10 cellular contexts compared by ENCODE assay signal in the genomic region with DNA sequence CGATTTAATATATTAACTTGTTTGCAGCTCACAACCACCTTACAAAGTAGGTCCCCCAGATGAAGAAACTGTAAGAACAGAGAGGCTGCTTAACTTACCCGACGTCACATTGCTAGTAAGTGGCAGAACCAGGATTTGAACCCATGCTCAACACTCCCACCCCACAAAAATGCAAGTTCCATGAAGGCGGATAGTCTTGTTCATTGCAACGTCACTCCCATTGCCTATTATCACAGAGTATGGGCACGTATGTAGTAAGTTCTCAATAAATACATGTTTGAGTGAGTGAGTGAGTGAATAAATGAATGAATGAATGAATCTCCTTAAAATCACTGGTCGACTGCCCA. TPM values are rescaled to one million over a fixed set of nuclear protein-coding genes. Genes with fewer than 3 reads are reported as not detected.
A peak's percentile ranks its signal among the peaks of the same experiment; 100 is the strongest.
DNase-seq lines count a peak whose midpoint lies in the region; ATAC-seq, FAIRE-seq and TF ChIP-seq lines count a peak whose summit lies in the region.
"Had no signal": no experiment of that assay in that cellular context is flagged by ENCODE, and none has a peak within 500 bp of the region (broad histone marks: within the 10 kb centered on the region; RNA-seq: fewer than 3 reads in every experiment).

No MANE protein-coding gene starts in this region.

- TF ChIP-seq CTCF in adrenal gland (IDR thresholded peaks at IDR 0.05), result no peak
- TF ChIP-seq CTCF in HepG2 (CRISPR knock-in tag; IDR thresholded peaks at IDR 0.05), result no peak
- no peak for TF ChIP-seq CTCF in thyroid gland (IDR thresholded peaks at IDR 0.05)

- H3K27me3 ChIP-seq in adrenal gland (no peaks in the 10 kb centered on the region), HepG2 (ENCODE audit: control insufficient read depth in 1 of 2, insufficient read depth in 2 of 2, low read length in 2 of 2) (peaks cover 0 to 5% of the 10 kb centered on the region in 2 experiments; a peak in 1 of 5 replicates), thyroid gland (no peaks in the 10 kb centered on the region)

- TF ChIP-seq POLR2A in adrenal gland (IDR thresholded peaks at IDR 0.05) (no peak), HepG2 (IDR thresholded peaks at IDR 0.05; ENCODE audit: insufficient read depth in 1 of 2, low read depth in 2 of 2, low read length in 2 of 2) (no peak), thyroid gland (IDR thresholded peaks at IDR 0.05) (no peak)

- H3K9ac ChIP-seq in HepG2 (ENCODE audit: insufficient read depth, low read depth, low read length), result peak overlapping the region; percentile 85

- H3K4me3 ChIP-seq in adrenal gland, result peak overlapping the region; percentile 20 to 89 (median 55)
- peak overlapping the region; percentile 95 to 99 (median 95) for H3K4me3 ChIP-seq in HepG2 (replicated peaks in 1 of 3; ENCODE audit: insufficient read depth in 1 of 3, low read depth in 2 of 3, low read length in 3 of 3)
- peak overlapping the region; percentile 17 to 55 (median 50) for H3K4me3 ChIP-seq in thyroid gland (replicated peaks in 1 of 3)

- BruUV-seq in HepG2 (replicated peaks; lab: Mats Ljungman, UMichigan), result no TSS peak

- intact Hi-C loops in adrenal gland (cut with DNase I), result loop anchor here in 1 of 2 donors (10.0 kb wide), 1 partner anchor 63 kb away; no protein-coding TSS in a partner anchor
- intact Hi-C loops in HepG2 (cut with micrococcal nuclease; ENCODE audit: unreplicated experiment), result no loop called here
- intact Hi-C loops in thyroid gland (cut with DNase I), result no loop called here

- peak overlapping the region; percentile 87 for H3K4me2 ChIP-seq in HepG2 (ENCODE audit: low read depth, low read length)

- POLR2A ChIA-PET in HepG2 (lab: Yijun Ruan, JAX), result interaction anchor here (1.4 to 2.3 kb wide), 4 partner anchors 13 to 54 kb away, joined by 5 to 11 read pairs (median 5); no protein-coding TSS in a partner anchor

- H3K9me3 ChIP-seq in adrenal gland (replicated peaks in 1 of 3) (no peaks in the 10 kb centered on the region), HepG2 (ENCODE audit: low read length) (no peaks in the 10 kb centered on the region), thyroid gland (no peaks in the 10 kb centered on the region)

- no peak for FAIRE-seq in HepG2 (lab: Jason Lieb, UNC)
- FAIRE-seq: islet of Langerhans had no signal

- DNase-seq in activated CD8-positive, alpha-beta memory T cell treated with anti-CD3 and anti-CD28 coated beads for 24 hours, result peak; percentile 57
- no peak for DNase-seq in activated CD8-positive, alpha-beta memory T cell treated with anti-CD3 and anti-CD28 coated beads, Interleukin-2, amount 50 U/mL, for 4 hours
- DNase-seq in adrenal gland (no peak), HepG2 (ENCODE audit: low spot score) (no peak), thyroid gland (no peak), NCI-H2029 (lab: John Stamatoyannopoulos, UW) (no peak), KBM-7 (no peak)

- no peak for ATAC-seq in HepG2
- no peak for ATAC-seq in GM18870 (IDR thresholded peaks at IDR 0.05; ENCODE audit: unreplicated experiment)

- no peak overlapping the region for H2AFZ ChIP-seq in HepG2 (ENCODE audit: low read length)

- no peaks in the 10 kb centered on the region for H3K36me3 ChIP-seq in adrenal gland (replicated peaks in 1 of 2)
- H3K36me3 ChIP-seq in HepG2 (replicated peaks in 1 of 2; ENCODE audit: control insufficient read depth in 1 of 2, insufficient read depth in 2 of 2, low read length in 2 of 2), result no peaks in the 10 kb centered on the region; a peak in 1 of 5 replicates
- H3K36me3 ChIP-seq in thyroid gland, result no peaks in the 10 kb centered on the region

- H3K79me2 ChIP-seq in HepG2 (ENCODE audit: insufficient read depth, low read length), result peaks cover 55% of the 10 kb centered on the region

- H3K27ac ChIP-seq in adrenal gland (peak overlapping the region in 3 of 5 donors; percentile 64 to 91 (median 67)), HepG2 (ENCODE audit: extremely low read length, insufficient read depth, low read length) (peak overlapping the region; percentile 74), thyroid gland (peak overlapping the region in 2 of 3 donors; percentile 69 to 73)

- peaks cover 7% of the 10 kb centered on the region; the same call in 1 of the 2 replicates for H4K20me1 ChIP-seq in HepG2 (ENCODE audit: insufficient read depth, low read length)

- CTCF ChIA-PET in HepG2 (lab: Yijun Ruan, JAX; ENCODE audit: low intra/inter-chr PET ratio, low total read pairs), result no interaction called here

- TF ChIP-seq RAD21 in HepG2 (CRISPR knock-in tag; IDR thresholded peaks at IDR 0.05), result no peak

- H3K4me1 ChIP-seq in adrenal gland (replicated peaks in 1 of 2) (peaks cover 21 to 37% of the 10 kb centered on the region in 2 donors), HepG2 (ENCODE audit: insufficient read depth, low read length) (peaks cover 74% of the 10 kb centered on the region), thyroid gland (peaks cover 12 to 25% of the 10 kb centered on the region in 2 donors)

- no peak for TF ChIP-seq EP300 in HepG2 (IDR thresholded peaks at IDR 0.05; ENCODE audit: low read depth in 2 of 2, low read length in 2 of 2)
- TF ChIP-seq EP300 in HepG2 (CRISPR knock-in tag; IDR thresholded peaks at IDR 0.05; ENCODE audit: borderline replicate concordance), result no peak

- WGBS in adrenal gland, 4 donors, result 42 to 53% (median 48%) methylated on average over 7 of the region's 7 CpGs
- 27% methylated on average over 7 of the region's 7 CpGs for WGBS in HepG2 (ENCODE audit: low lambda C conversion rate)
- 48 to 60% methylated on average over 7 of the region's 7 CpGs for WGBS in thyroid gland, 2 donors

- in situ Hi-C loops in HepG2 (cut with HindIII; ENCODE audit: extremely low pct_ligation_motif_present, low pct_unique_long_range_greater_than_20kb), result loop anchor here (10.0 kb wide), 1 partner anchor 63 kb away; no protein-coding TSS in a partner anchor
- in situ Hi-C loops in KBM-7 (cut with MboI; ENCODE audit: low pct_unique_long_range_greater_than_20kb, low sequenced_read_pairs), result no loop called here

TF ChIP-seq in HepG2, 621 proteins besides CTCF, POLR2A, EP300 and RAD21 (continues in another document):
- no peak for TF ChIP-seq SRF (IDR thresholded peaks at IDR 0.05; ENCODE audit: low read depth, low read length)

RNA-seq across cellular contexts. Expression of a gene that starts 1.1 kb away (rescaled TPM):
- total RNA-seq in adrenal gland (10 to 100 TPM in 3 of 8 donors, 1 to 10 TPM in 5; 7.3 to 19.3 (median 9.5) TPM), HepG2 (2016; rRNA removed; fragmentation: Illumina TruSeq; extraction: Trizol) (22.5 and 29.1 TPM in 2 replicates), thyroid gland (10 to 100 TPM; 10.0 to 18.2 (median 13.2) TPM)
- polyA plus RNA-seq in adrenal gland (1 to 10 TPM; 2.5 to 6.6 (median 4.8) TPM), HepG2 (2011; rRNA removed) (22.7 and 23.3 TPM in 2 replicates)
- total RNA-seq in HepG2 (2016; cell fraction: cytosol; rRNA removed; fragmentation: Illumina TruSeq; extraction: Trizol; ENCODE audit: low read depth), result 16.8 and 17.4 TPM in 2 replicates
- 22.8 and 25.6 TPM in 2 replicates for total RNA-seq in HepG2 (2016; cell fraction: insoluble cytoplasmic fraction; rRNA removed; fragmentation: Illumina TruSeq; extraction: Trizol)
- 29.3 and 32.3 TPM in 2 replicates for total RNA-seq in HepG2 (2016; cell fraction: membrane; rRNA removed; fragmentation: Illumina TruSeq; extraction: Trizol)
- total RNA-seq in HepG2 (2016; cell fraction: nucleus; rRNA removed; fragmentation: Illumina TruSeq; extraction: Trizol), result 37.5 and 40.8 TPM in 2 replicates
- 14.9 and 16.7 TPM in 2 replicates for polyA plus RNA-seq in HepG2 (2011; cell fraction: cytosol; rRNA removed)
- polyA plus RNA-seq in HepG2 (2011; cell fraction: nucleus; rRNA removed), result 36.6 and 36.8 TPM in 2 replicates
- 9.0 and 10.0 TPM in 2 replicates for polyA plus RNA-seq in HepG2 (2012)
- 12.2 and 13.0 TPM in 2 replicates for polyA plus RNA-seq in HepG2 (2016; cell fraction: cytosol; fragmentation: Illumina TruSeq; extraction: Trizol; ENCODE audit: low read depth)
- 13.8 and 15.9 TPM in 2 replicates for polyA plus RNA-seq in HepG2 (2016; cell fraction: insoluble cytoplasmic fraction; fragmentation: Illumina TruSeq; extraction: Trizol; ENCODE audit: low read depth)
- 19.9 and 22.8 TPM in 2 replicates for polyA plus RNA-seq in HepG2 (2016; cell fraction: membrane; fragmentation: Illumina TruSeq; extraction: Trizol; ENCODE audit: low read depth)
- polyA plus RNA-seq in HepG2 (2016; cell fraction: nucleus; fragmentation: Illumina TruSeq; extraction: Trizol; ENCODE audit: insufficient read depth, low read depth), result 23.2 and 27.3 TPM in 2 replicates
- 30.7 and 80.3 TPM in 2 replicates for polyA minus RNA-seq in HepG2 (2011; rRNA and poly(A)+ RNA removed; ENCODE audit: low replicate concordance)
- polyA minus RNA-seq in HepG2 (2011; cell fraction: cytosol; rRNA and poly(A)+ RNA removed), result 30.8 and 35.6 TPM in 2 replicates
- polyA minus RNA-seq in HepG2 (2011; cell fraction: nucleus; rRNA and poly(A)+ RNA removed), result 109 and 122 TPM in 2 replicates

RNA-seq across cellular contexts. Expression of a gene that starts 34.4 kb away (rescaled TPM):
- total RNA-seq in adrenal gland, result under 1 TPM in 1 of 8 donors, not detected in 7; 0.11 TPM
- under 1 TPM in 2 of 3 donors, not detected in 1; 0.07 to 0.08 TPM for polyA plus RNA-seq in adrenal gland
- total RNA-seq in HepG2 (2016; rRNA removed; fragmentation: Illumina TruSeq; extraction: Trizol), result not detected in 2 replicates
- total RNA-seq in HepG2 (2016; cell fraction: cytosol; rRNA removed; fragmentation: Illumina TruSeq; extraction: Trizol; ENCODE audit: low read depth), result not detected in 2 replicates
- total RNA-seq in HepG2 (2016; cell fraction: insoluble cytoplasmic fraction; rRNA removed; fragmentation: Illumina TruSeq; extraction: Trizol), result not detected in 2 replicates
- total RNA-seq in HepG2 (2016; cell fraction: membrane; rRNA removed; fragmentation: Illumina TruSeq; extraction: Trizol), result not detected in 2 replicates
- total RNA-seq in HepG2 (2016; cell fraction: nucleus; rRNA removed; fragmentation: Illumina TruSeq; extraction: Trizol), result not detected in 2 replicates
- not detected in 2 replicates for polyA plus RNA-seq in HepG2 (2011; rRNA removed)
- not detected in 2 replicates for polyA plus RNA-seq in HepG2 (2011; cell fraction: cytosol; rRNA removed)
- not detected in 2 replicates for polyA plus RNA-seq in HepG2 (2011; cell fraction: nucleus; rRNA removed)
- not detected in 2 replicates for polyA plus RNA-seq in HepG2 (2012)
- polyA plus RNA-seq in HepG2 (2016; cell fraction: cytosol; fragmentation: Illumina TruSeq; extraction: Trizol; ENCODE audit: low read depth), result not detected in 2 replicates
- not detected in 2 replicates for polyA plus RNA-seq in HepG2 (2016; cell fraction: insoluble cytoplasmic fraction; fragmentation: Illumina TruSeq; extraction: Trizol; ENCODE audit: low read depth)
- not detected in 2 replicates for polyA plus RNA-seq in HepG2 (2016; cell fraction: membrane; fragmentation: Illumina TruSeq; extraction: Trizol; ENCODE audit: low read depth)
- not detected in 2 replicates for polyA plus RNA-seq in HepG2 (2016; cell fraction: nucleus; fragmentation: Illumina TruSeq; extraction: Trizol; ENCODE audit: insufficient read depth, low read depth)
- not detected in 2 replicates for polyA minus RNA-seq in HepG2 (2011; rRNA and poly(A)+ RNA removed; ENCODE audit: low replicate concordance)
- polyA minus RNA-seq in HepG2 (2011; cell fraction: cytosol; rRNA and poly(A)+ RNA removed), result not detected in 2 replicates
- not detected in 2 replicates for polyA minus RNA-seq in HepG2 (2011; cell fraction: nucleus; rRNA and poly(A)+ RNA removed)
- 1 to 10 TPM; 3.4 to 6.5 (median 5.6) TPM for total RNA-seq in thyroid gland
- total RNA-seq: M059J had no signal
